In genomic region chr13:113141591-113141950, GRCh38 we compare ENCODE assay signal across 22 cellular contexts. TPM values are rescaled to one million over a fixed set of nuclear protein-coding genes. Genes with fewer than 3 reads are reported as not detected.
"Had no signal": no experiment of that assay in that cellular context is flagged by ENCODE, and none has a peak within 500 bp of the region (broad histone marks: within the 10 kb centered on the region; RNA-seq: fewer than 3 reads in every experiment).

No MANE protein-coding gene starts in this region.

- DNase-seq: activated CD4-positive, alpha-beta T cell treated with anti-CD3 and anti-CD28 coated beads for 1 hour; activated CD4-positive, alpha-beta T cell treated with anti-CD3 and anti-CD28 coated beads, Interleukin-2, amount 50 U/mL, for 4 hours; activated naive CD4-positive, alpha-beta T cell treated with Interleukin-2 at 50 U/mL for 16 hours; central memory CD4-positive, alpha-beta T cell; foreskin melanocyte; glutamatergic neuron; hippocampal formation; mesendoderm; natural killer cell; stimulated activated CD4-positive, alpha-beta T cell treated with anti-CD3 and anti-CD28 coated beads, Interleukin-1b, Interleukin-23, amount 100 ng/mL, for 48 hours; stimulated activated naive CD4-positive, alpha-beta T cell treated with Interleukin-2 at 50 U/mL for 16 hours; SW 1271; T-helper 2 cell; uterus had no signal

- H3K79me2 ChIP-seq: parathyroid adenoma had no signal

- ATAC-seq: natural killer cell had no signal

- H3K4me1 Mint-ChIP-seq: brain, natural killer cell had no signal

- H3K9me3 ChIP-seq: tibial artery, uterus had no signal

- H3K9me3 Mint-ChIP-seq: brain, natural killer cell had no signal

- FAIRE-seq: colon, islet of Langerhans had no signal

- H3K4me3 ChIP-seq: tibial artery, uterus had no signal

- H2AFZ ChIP-seq: parathyroid adenoma had no signal

- H3K9ac ChIP-seq: parathyroid adenoma had no signal

- H3K36me3 Mint-ChIP-seq: brain, natural killer cell had no signal

- H3K4me1 ChIP-seq: parathyroid adenoma, tibial artery, uterus had no signal

- H3K27ac ChIP-seq: parathyroid adenoma, tibial artery, uterus, VCaP had no signal

- H3K4me3 Mint-ChIP-seq: brain, natural killer cell had no signal

- H3K36me3 ChIP-seq: tibial artery, uterus had no signal

- H3K27ac Mint-ChIP-seq: brain, natural killer cell had no signal

- H3K27me3 ChIP-seq: uterus had no signal

RNA-seq across cellular contexts. Expression of gene PROZ, which starts 16.9 kb away (rescaled TPM):
- total RNA-seq: epithelial cell of proximal tubule, subcutaneous adipose tissue, uterus had no signal

RNA-seq across cellular contexts. Expression of gene F10, which starts 19.0 kb away (rescaled TPM):
- total RNA-seq: natural killer cell had no signal
